ENCODE assay signal across 1 cellular context in genomic region chr7:138434458-138435093, GRCh38.
TF ChIP-seq lines count a peak whose summit lies in the region.

No MANE protein-coding gene starts in this region.

TF ChIP-seq in H1, 55 proteins besides CTCF, POLR2A, EP300 and RAD21 (continued from another document):
- TF ChIP-seq BACH1 (IDR thresholded peaks at IDR 0.05; ENCODE audit: low read length), result no peak
- no peak for TF ChIP-seq KDM4A (IDR thresholded peaks at IDR 0.05; ENCODE audit: low read depth, low read length, severe bottlenecking)
